2 cellular contexts compared by ENCODE assay signal in the genomic region with DNA sequence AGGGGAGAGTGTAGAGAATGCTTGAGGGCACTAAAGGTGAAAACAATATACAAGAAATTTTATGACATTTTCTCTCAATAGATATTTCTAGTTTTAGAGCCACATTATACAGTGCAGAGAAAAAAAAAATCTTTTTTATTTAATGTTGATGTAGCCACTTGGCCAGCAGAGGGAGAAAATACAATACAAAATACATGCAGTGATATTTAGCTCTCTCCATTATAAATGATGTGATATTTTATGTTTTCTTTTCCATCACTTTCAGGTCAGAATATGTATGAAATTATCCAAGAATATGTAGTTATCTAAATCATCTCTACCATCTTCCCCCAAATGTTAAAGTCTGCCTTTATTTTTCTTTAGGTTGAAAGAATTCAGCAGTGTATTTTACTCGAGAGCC.
TF ChIP-seq lines count a peak whose summit lies in the region.

No MANE protein-coding gene starts in this region.

TF ChIP-seq in IMR-90, 13 proteins besides CTCF, POLR2A, EP300 and RAD21:
- TF ChIP-seq RCOR1 (IDR thresholded peaks at IDR 0.05; ENCODE audit: insufficient replicate concordance, low read length), result no peak
- no peak for TF ChIP-seq SMC3 (IDR thresholded peaks at IDR 0.05; ENCODE audit: low read depth, low read length)
- no peak for TF ChIP-seq CEBPB (IDR thresholded peaks at IDR 0.05; ENCODE audit: low read depth, low read length)
- no peak for TF ChIP-seq MAZ (IDR thresholded peaks at IDR 0.05; ENCODE audit: borderline replicate concordance, low read depth, low read length)
- no peak for TF ChIP-seq FOS (IDR thresholded peaks at IDR 0.05; ENCODE audit: low read depth, low read length)
- TF ChIP-seq MAFK (IDR thresholded peaks at IDR 0.05; ENCODE audit: low read depth, low read length), result no peak
- TF ChIP-seq RFX5 (IDR thresholded peaks at IDR 0.05; ENCODE audit: low read depth, low read length), result no peak
- TF ChIP-seq, protein P1, sequence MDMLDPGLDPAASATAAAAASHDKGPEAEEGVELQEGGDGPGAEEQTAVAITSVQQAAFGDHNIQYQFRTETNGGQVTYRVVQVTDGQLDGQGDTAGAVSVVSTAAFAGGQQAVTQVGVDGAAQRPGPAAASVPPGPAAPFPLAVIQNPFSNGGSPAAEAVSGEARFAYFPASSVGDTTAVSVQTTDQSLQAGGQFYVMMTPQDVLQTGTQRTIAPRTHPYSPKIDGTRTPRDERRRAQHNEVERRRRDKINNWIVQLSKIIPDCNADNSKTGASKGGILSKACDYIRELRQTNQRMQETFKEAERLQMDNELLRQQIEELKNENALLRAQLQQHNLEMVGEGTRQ (IDR thresholded peaks at IDR 0.05; ENCODE audit: low read depth, low read length), result no peak
- no peak for TF ChIP-seq NFE2L2 (IDR thresholded peaks at IDR 0.05; ENCODE audit: low read depth, low read length)
- no peak for TF ChIP-seq CHD1 (IDR thresholded peaks at IDR 0.05; ENCODE audit: low read depth, low read length)
- no peak for TF ChIP-seq ELK1 (IDR thresholded peaks at IDR 0.05; ENCODE audit: borderline replicate concordance, low read depth, low read length)
- TF ChIP-seq MXI1 (IDR thresholded peaks at IDR 0.05; ENCODE audit: borderline replicate concordance, low read depth, low read length), result no peak
- TF ChIP-seq BHLHE40 (IDR thresholded peaks at IDR 0.05; ENCODE audit: low read depth, low read length), result no peak
TF ChIP-seq in IMR-90: peak in this region for 0.

TF ChIP-seq in HepG2, 621 proteins besides CTCF, POLR2A, EP300 and RAD21:
- TF ChIP-seq PRDM15 (CRISPR knock-in tag; IDR thresholded peaks at IDR 0.05), result no peak
